In the genomic region with DNA sequence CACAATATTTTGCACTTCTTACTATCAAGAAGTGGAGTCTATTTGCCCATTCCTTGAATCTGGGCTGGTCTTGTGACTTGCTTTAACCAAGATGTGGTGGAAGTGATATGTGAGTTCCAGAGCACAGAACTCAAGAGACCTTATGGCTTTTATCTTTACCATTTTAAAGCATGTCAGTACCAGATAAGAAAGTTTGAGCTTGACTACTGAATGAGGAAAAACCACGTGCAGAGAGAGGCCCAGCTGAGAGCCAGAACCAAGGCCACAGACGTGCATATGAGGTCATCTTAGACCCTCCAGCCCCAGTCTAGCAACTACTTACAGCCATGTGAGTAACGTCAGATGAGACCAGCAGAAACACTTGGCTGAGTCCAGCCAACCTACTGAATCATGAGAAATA, we compare ENCODE assay signal across 1 cellular context.
TF ChIP-seq lines count a peak whose summit lies in the region.

No MANE protein-coding gene starts in this region.

TF ChIP-seq in IMR-90, 13 proteins besides CTCF, POLR2A, EP300 and RAD21 (continued from another document):
- TF ChIP-seq BHLHE40 (IDR thresholded peaks at IDR 0.05; ENCODE audit: low read depth, low read length): no peak
- no peak for TF ChIP-seq MXI1 (IDR thresholded peaks at IDR 0.05; ENCODE audit: borderline replicate concordance, low read depth, low read length)
